ENCODE assay signal across 1 cellular context in the genomic region with DNA sequence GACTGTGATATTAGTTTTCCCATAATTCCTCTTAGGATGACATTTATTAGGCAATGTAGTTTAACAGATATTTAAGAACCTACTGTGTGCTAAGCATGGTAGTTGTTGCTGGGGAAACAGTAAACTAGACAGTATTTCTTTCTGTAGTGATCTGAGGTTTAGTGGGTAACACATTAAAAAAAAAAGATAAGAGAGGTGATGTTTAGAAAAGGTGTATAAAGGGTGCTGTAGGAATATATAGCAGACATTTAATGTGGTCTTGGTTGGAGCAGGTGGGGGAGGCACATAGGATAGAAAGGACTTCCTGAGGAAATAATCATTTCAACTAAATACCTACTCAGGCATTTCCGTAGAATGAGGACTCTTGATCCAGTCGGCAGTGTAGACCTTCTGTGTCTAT.
TF ChIP-seq lines count a peak whose summit lies in the region.

No MANE protein-coding gene starts in this region.

TF ChIP-seq in endothelial cell of umbilical vein, 7 proteins besides CTCF, POLR2A, EP300 and RAD21:
- TF ChIP-seq MYC (IDR thresholded peaks at IDR 0.05; ENCODE audit: low read depth, low read length) = no peak
